33 cellular contexts compared by ENCODE assay signal in the genomic region with DNA sequence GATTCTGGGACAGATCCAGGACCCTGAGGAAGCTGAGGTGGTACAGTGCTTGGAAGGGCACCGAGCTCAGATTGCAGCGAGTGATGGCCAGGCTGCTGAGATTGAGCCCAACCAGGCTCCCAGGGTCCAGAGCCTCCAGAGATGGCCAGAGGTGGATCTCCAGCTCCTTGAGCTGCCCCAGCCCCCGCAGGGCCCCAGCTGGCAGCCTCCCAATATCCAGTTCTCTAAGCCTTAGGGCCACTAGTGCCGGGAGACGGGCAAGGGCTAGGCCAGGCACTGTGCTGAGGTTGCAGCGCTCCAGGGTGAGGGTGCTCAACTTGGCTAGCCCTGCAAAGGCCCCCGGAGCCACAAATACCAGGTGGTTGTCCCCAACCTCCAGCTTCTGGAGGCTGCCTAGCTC. TPM values are rescaled to one million over a fixed set of nuclear protein-coding genes. Genes with fewer than 3 reads are reported as not detected.
"Had no signal": no experiment of that assay in that cellular context is flagged by ENCODE, and none has a peak within 500 bp of the region (broad histone marks: within the 10 kb centered on the region; RNA-seq: fewer than 3 reads in every experiment).

No MANE protein-coding gene starts in this region.

- DNase-seq: activated CD4-positive, alpha-beta T cell treated with anti-CD3 and anti-CD28 coated beads for 36 hours; activated CD4-positive, alpha-beta T cell treated with anti-CD3 and anti-CD28 coated beads, Interleukin-2, amount 10 ng/mL, durations not matched to agents 7 days and 5 days; activated CD4-positive, alpha-beta T cell treated with anti-CD3 and anti-CD28 coated beads, Interleukin-2, amount 50 U/mL, for 48 hours; activated CD8-positive, alpha-beta T cell treated with anti-CD3 and anti-CD28 coated beads, Interleukin-2, amount 10 ng/mL, durations not matched to agents 7 days and 5 days; activated gamma-delta T cell treated with Interleukin-2 at 50 U/mL for 16 hours; activated naive CD4-positive, alpha-beta T cell treated with anti-CD3 and anti-CD28 coated beads for 36 hours; activated T-cell treated with anti-CD3 and anti-CD28 coated beads, Interleukin-2, amount 50 U/mL, for 24 hours; adrenal gland; body of pancreas; MM.1S; NCI-H1092 treated with DMSO at 0.1 percent for 48 hours; NCI-H1417; NCI-H146; NCI-H187; NCI-H2029 treated with DMSO at 0.1 percent for 48 hours; NCI-H2171 treated with DMSO at 0.1 percent for 48 hours; NCI-H226; NCI-H446 treated with DMSO at 0.1 percent for 48 hours; NCI-H524; NCI-H69; SHP77; SJCRH30 had no signal

- ATAC-seq: activated CD4-positive, alpha-beta T cell treated with anti-CD3 and anti-CD28 coated beads for 36 hours; activated CD4-positive, CD25-positive, alpha-beta regulatory T cell treated with anti-CD3 and anti-CD28 coated beads, Interleukin-2, amount 50 U/mL, for 24 hours; activated CD8-positive, alpha-beta T cell treated with anti-CD3 and anti-CD28 coated beads, Interleukin-2, amount 10 ng/mL, durations not matched to agents 7 days and 5 days; activated naive CD4-positive, alpha-beta T cell treated with anti-CD3 and anti-CD28 coated beads, Interleukin-2, amount 50 U/mL, for 72 hours; body of pancreas; Panc1; WTC11 had no signal

- H3K27me3 ChIP-seq: adrenal gland, body of pancreas, breast epithelium had no signal

- H3K4me3 ChIP-seq: adrenal gland, body of pancreas, breast epithelium, SJCRH30, SK-N-MC had no signal

- H3K27ac ChIP-seq: adrenal gland, body of pancreas, breast epithelium, SJCRH30, SK-N-MC had no signal

- H3K36me3 Mint-ChIP-seq: activated naive CD4-positive, alpha-beta T cell treated with anti-CD3 and anti-CD28 coated beads, Interleukin-2, amount 50 U/mL, for 72 hours; WTC11 had no signal

- H3K27ac Mint-ChIP-seq: activated CD4-positive, alpha-beta T cell treated with anti-CD3 and anti-CD28 coated beads for 36 hours; activated CD4-positive, alpha-beta T cell treated with anti-CD3 and anti-CD28 coated beads, Interleukin-2, amount 10 ng/mL, durations not matched to agents 7 days and 5 days; activated CD8-positive, alpha-beta T cell treated with anti-CD3 and anti-CD28 coated beads, Interleukin-2, amount 10 ng/mL, durations not matched to agents 7 days and 5 days; activated naive CD4-positive, alpha-beta T cell treated with anti-CD3 and anti-CD28 coated beads for 36 hours; activated naive CD4-positive, alpha-beta T cell treated with anti-CD3 and anti-CD28 coated beads, Interleukin-2, amount 50 U/mL, for 72 hours; activated T-cell treated with anti-CD3 and anti-CD28 coated beads, Interleukin-2, amount 50 U/mL, for 24 hours; T-helper 2 cell treated with Interferon-gamma antibody and Interleukin-4, amounts not matched to agents 5 μg/mL and 100 μg/mL, for 36 hours; WTC11 had no signal

- H3K27me3 Mint-ChIP-seq: activated CD4-positive, alpha-beta T cell treated with anti-CD3 and anti-CD28 coated beads for 36 hours; activated CD4-positive, alpha-beta T cell treated with anti-CD3 and anti-CD28 coated beads, Interleukin-2, amount 10 ng/mL, durations not matched to agents 7 days and 5 days; activated T-cell treated with anti-CD3 and anti-CD28 coated beads, Interleukin-2, amount 50 U/mL, for 24 hours had no signal

- H3K36me3 ChIP-seq: adrenal gland, breast epithelium, SJCRH30 had no signal

- H3K4me3 Mint-ChIP-seq: activated CD4-positive, alpha-beta T cell treated with anti-CD3 and anti-CD28 coated beads for 36 hours; activated CD4-positive, alpha-beta T cell treated with anti-CD3 and anti-CD28 coated beads, Interleukin-2, amount 10 ng/mL, durations not matched to agents 7 days and 5 days; activated CD8-positive, alpha-beta T cell treated with anti-CD3 and anti-CD28 coated beads, Interleukin-2, amount 10 ng/mL, durations not matched to agents 7 days and 5 days; activated naive CD4-positive, alpha-beta T cell treated with anti-CD3 and anti-CD28 coated beads for 36 hours; activated T-cell treated with anti-CD3 and anti-CD28 coated beads, Interleukin-2, amount 50 U/mL, for 24 hours; T-helper 2 cell treated with Interferon-gamma antibody and Interleukin-4, amounts not matched to agents 5 μg/mL and 100 μg/mL, for 36 hours; WTC11 had no signal

- H3K9me3 ChIP-seq: adrenal gland, body of pancreas, breast epithelium, SJCRH30 had no signal

- H3K4me1 ChIP-seq: adrenal gland, body of pancreas, breast epithelium, SJCRH30 had no signal

RNA-seq across cellular contexts. Expression of gene LINGO4, which starts 3.4 kb away (rescaled TPM):
- total RNA-seq: astrocyte, LHCN-M2, RPMI7951, SJCRH30, WTC11 had no signal

RNA-seq across cellular contexts. Expression of gene RORC, which starts 29.8 kb away (rescaled TPM):
- total RNA-seq: astrocyte, LHCN-M2, RPMI7951, SJCRH30 had no signal

RNA-seq across cellular contexts. Expression of gene C2CD4D, which starts 37.8 kb away (rescaled TPM):
- total RNA-seq: cardiac septum, LHCN-M2, RPMI7951, SJCRH30 had no signal
